ENCODE assay signal across 1 cellular context in genomic region chr10:16965740-16966447, GRCh38.
TF ChIP-seq lines count a peak whose summit lies in the region.

No MANE protein-coding gene starts in this region.

TF ChIP-seq in endothelial cell of umbilical vein, 7 proteins besides CTCF, POLR2A, EP300 and RAD21 (continued from another document):
- peak; percentile 61 for TF ChIP-seq FOS (IDR thresholded peaks at IDR 0.05; ENCODE audit: borderline replicate concordance, insufficient read depth, low read length)
- no peak for TF ChIP-seq GATA2 (IDR thresholded peaks at IDR 0.05; ENCODE audit: insufficient read depth, insufficient read length, low read depth, low read length)
- TF ChIP-seq MYC (IDR thresholded peaks at IDR 0.05; ENCODE audit: low read depth, low read length), result no peak
- no peak for TF ChIP-seq MAX (IDR thresholded peaks at IDR 0.05; ENCODE audit: insufficient read depth, insufficient read length)
- peak; percentile 73 for TF ChIP-seq JUN (IDR thresholded peaks at IDR 0.05; ENCODE audit: borderline replicate concordance, insufficient read depth, insufficient read length, low read depth)
- TF ChIP-seq EZH2 (IDR thresholded peaks at IDR 0.05; ENCODE audit: borderline replicate concordance, low read depth, low read length, severe bottlenecking), result no peak
